In the genomic region with DNA sequence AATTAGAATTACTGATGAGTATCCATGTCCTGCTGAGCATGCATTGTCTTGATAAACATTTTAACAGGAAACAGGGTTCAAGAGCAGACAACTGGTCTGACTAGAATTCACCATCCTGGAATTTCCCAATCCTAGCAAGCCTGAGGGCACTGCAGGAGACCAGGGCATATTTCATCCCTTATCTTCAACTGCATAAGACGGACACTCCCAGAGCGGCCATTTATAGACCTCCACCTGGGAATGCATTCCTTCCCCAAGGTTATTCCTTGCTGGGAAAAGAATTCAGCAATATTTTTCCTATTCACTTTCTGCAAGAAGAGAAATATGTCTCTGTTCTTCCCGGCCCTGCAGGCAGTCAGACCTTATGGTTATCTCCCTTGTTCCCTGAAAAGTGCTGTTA, we compare ENCODE assay signal across 8 cellular contexts. TPM values are rescaled to one million over a fixed set of nuclear protein-coding genes. Genes with fewer than 3 reads are reported as not detected.
"Had no signal": no experiment of that assay in that cellular context is flagged by ENCODE, and none has a peak within 500 bp of the region (broad histone marks: within the 10 kb centered on the region; RNA-seq: fewer than 3 reads in every experiment).

No MANE protein-coding gene starts in this region.

RNA-seq across cellular contexts. Expression of a gene that starts 51.8 kb away (rescaled TPM):
- total RNA-seq: M059J, NCI-H460, OCI-LY7, PC-3, Peyer's patch, Right ventricle myocardium superior, SJSA1 had no signal
- polyA plus RNA-seq: SK-N-SH had no signal
